Comparison of ENCODE assay signal across 17 cellular contexts in genomic region chr16:86048221-86048620, GRCh38.
"Had no signal": no experiment of that assay in that cellular context is flagged by ENCODE, and none has a peak within 500 bp of the region (broad histone marks: within the 10 kb centered on the region; RNA-seq: fewer than 3 reads in every experiment).

No MANE protein-coding gene starts in this region.

- H3K4me2 ChIP-seq: smooth muscle cell had no signal

- H3K27ac ChIP-seq: gastrocnemius medialis, heart left ventricle, prostate gland, testis had no signal

- H3K4me3 Mint-ChIP-seq: natural killer cell treated with Interleukin-12 subunit alpha and Interleukin-12 subunit beta and Interleukin-15 and Interleukin-18, amount 100 ng/mL, for 72 hours; stimulated activated naive CD8-positive, alpha-beta T cell treated with anti-CD3 and anti-CD28 coated beads, Interleukin-15, Interleukin-2, amounts not matched to agents 100 ng/mL and 50 ng/mL, for 24 hours; T-helper 2 cell treated with Interferon-gamma antibody and Interleukin-4, amounts not matched to agents 5 μg/mL and 100 μg/mL, for 36 hours had no signal

- ATAC-seq: activated CD4-positive, CD25-positive, alpha-beta regulatory T cell treated with anti-CD3 and anti-CD28 coated beads, Interleukin-2, amount 50 U/mL, for 24 hours; gastrocnemius medialis; heart left ventricle; left colon; natural killer cell treated with Interleukin-12 subunit alpha and Interleukin-12 subunit beta and Interleukin-15 and Interleukin-18, amount 100 ng/mL, for 72 hours; right cardiac atrium had no signal

- H3K4me1 ChIP-seq: gastrocnemius medialis, heart left ventricle, prostate gland, testis had no signal

- H3K9me3 Mint-ChIP-seq: natural killer cell treated with Interleukin-12 subunit alpha and Interleukin-12 subunit beta and Interleukin-15 and Interleukin-18, amount 100 ng/mL, for 72 hours; stimulated activated naive CD8-positive, alpha-beta T cell treated with anti-CD3 and anti-CD28 coated beads, Interleukin-15, Interleukin-2, amounts not matched to agents 100 ng/mL and 50 ng/mL, for 24 hours; T-helper 2 cell treated with Interferon-gamma antibody and Interleukin-4, amounts not matched to agents 5 μg/mL and 100 μg/mL, for 36 hours had no signal

- H3K36me3 Mint-ChIP-seq: natural killer cell treated with Interleukin-12 subunit alpha and Interleukin-12 subunit beta and Interleukin-15 and Interleukin-18, amount 100 ng/mL, for 72 hours had no signal

- H3K4me3 ChIP-seq: gastrocnemius medialis, heart left ventricle, prostate gland, smooth muscle cell, testis had no signal

- H3K27ac Mint-ChIP-seq: natural killer cell treated with Interleukin-12 subunit alpha and Interleukin-12 subunit beta and Interleukin-15 and Interleukin-18, amount 100 ng/mL, for 72 hours; stimulated activated naive CD8-positive, alpha-beta T cell treated with anti-CD3 and anti-CD28 coated beads, Interleukin-15, Interleukin-2, amounts not matched to agents 100 ng/mL and 50 ng/mL, for 24 hours; T-helper 2 cell treated with Interferon-gamma antibody and Interleukin-4, amounts not matched to agents 5 μg/mL and 100 μg/mL, for 36 hours had no signal

- H3K27me3 ChIP-seq: testis had no signal

- H3K36me3 ChIP-seq: gastrocnemius medialis, heart left ventricle, prostate gland had no signal

- DNase-seq: activated CD4-positive, alpha-beta T cell treated with anti-CD3 and anti-CD28 coated beads, Interleukin-2, amount 50 U/mL, for 1 hour; activated naive CD4-positive, alpha-beta T cell treated with Interleukin-2 at 50 U/mL for 16 hours; activated T-cell treated with anti-CD3 and anti-CD28 coated beads for 4 hours; erythroblast; gastrocnemius medialis; heart left ventricle; mammary epithelial cell; right cardiac atrium; SW 1271; testis had no signal
